17 cellular contexts compared by ENCODE assay signal in the genomic region with DNA sequence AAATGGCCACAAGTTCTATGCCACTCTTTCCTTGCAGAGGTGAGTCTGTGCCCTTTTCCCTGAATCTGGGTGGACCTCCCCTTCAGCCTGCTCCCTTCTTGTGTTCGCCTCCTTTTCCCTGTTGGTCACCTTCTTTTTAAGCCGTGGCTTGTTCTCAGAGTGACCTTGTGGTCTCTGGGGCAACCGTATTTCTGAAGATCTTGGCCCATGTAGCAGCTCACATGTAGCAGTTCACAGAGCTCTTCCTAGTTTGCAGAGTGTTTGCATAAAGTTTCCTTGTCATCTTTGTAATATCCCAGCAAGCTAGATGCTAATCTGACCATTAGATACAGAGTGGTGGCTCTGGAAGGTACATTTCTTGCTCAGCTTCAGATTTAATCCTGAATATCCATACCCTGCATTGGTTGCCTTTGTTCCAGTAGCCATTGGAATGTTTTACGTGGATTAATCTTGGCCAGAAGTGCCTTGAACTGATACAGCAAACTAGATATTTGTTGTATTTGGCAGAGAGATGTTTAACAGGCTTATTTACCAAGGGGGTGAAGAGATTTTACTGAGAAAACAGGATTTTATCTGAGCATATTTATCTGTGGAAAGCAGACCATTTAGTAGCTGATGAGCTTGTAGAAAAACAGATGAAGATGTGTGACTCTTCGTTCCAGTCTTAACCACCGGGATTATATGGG.
"Had no signal": no experiment of that assay in that cellular context is flagged by ENCODE, and none has a peak within 500 bp of the region (broad histone marks: within the 10 kb centered on the region; RNA-seq: fewer than 3 reads in every experiment).

No MANE protein-coding gene starts in this region.

- H3K27me3 ChIP-seq: heart left ventricle, spleen had no signal

- ATAC-seq: activated T-cell treated with anti-CD3 and anti-CD28 coated beads, Interleukin-2, amount 50 U/mL, for 72 hours; heart left ventricle; natural killer cell treated with Interleukin-12 subunit alpha and Interleukin-12 subunit beta and Interleukin-15 and Interleukin-18, amount 100 ng/mL, for 72 hours; right cardiac atrium; stimulated activated naive CD8-positive, alpha-beta T cell treated with anti-CD3 and anti-CD28 coated beads, Interleukin-15, amount 100 ng/mL, for 72 hours had no signal

- H3K27ac ChIP-seq: heart left ventricle, left ventricle myocardium inferior, spleen, thoracic aorta had no signal

- H3K4me1 ChIP-seq: spleen had no signal

- DNase-seq: activated B cell treated with CpG ODN at 0.5 μM for 24 hours; activated CD4-positive, alpha-beta T cell treated with anti-CD3 and anti-CD28 coated beads for 48 hours; activated CD8-positive, alpha-beta memory T cell treated with anti-CD3 and anti-CD28 coated beads, Interleukin-2, amount 50 U/mL, for 48 hours; activated gamma-delta T cell; activated T-cell treated with anti-CD3 and anti-CD28 coated beads, Interleukin-2, amount 50 U/mL, for 72 hours; amygdala; cerebellar nuclear complex; effector memory CD4-positive, alpha-beta T cell; heart left ventricle; left ventricle myocardium inferior; nucleus accumbens; right cardiac atrium; stimulated activated naive CD8-positive, alpha-beta T cell treated with anti-CD3 and anti-CD28 coated beads, Interleukin-15, amount 100 ng/mL, for 72 hours; T-helper 2 cell had no signal

- H3K4me3 ChIP-seq: heart left ventricle, left ventricle myocardium inferior, spleen, thoracic aorta had no signal

- H3K9me3 ChIP-seq: heart left ventricle, left ventricle myocardium inferior, spleen, thoracic aorta had no signal
